ENCODE assay signal across 7 cellular contexts in genomic region chr2:19746611-19747309, GRCh38.
DNase-seq lines count a peak whose midpoint lies in the region; ATAC-seq and TF ChIP-seq lines count a peak whose summit lies in the region.

No MANE protein-coding gene starts in this region.

- peak; percentile 19 for DNase-seq in GM10266 (ENCODE audit: extremely low spot score)
- DNase-seq in LoVo (ENCODE audit: low spot score) = peak; percentile 3
- peak in 1 of 2 donors; percentile 39 for DNase-seq in cardiac fibroblast (ENCODE audit: low read depth in 2 of 2)
- DNase-seq in neuronal stem cell (ENCODE audit: low spot score) = peak; percentile 27
- DNase-seq in posterior cingulate gyrus = no peak

- TF ChIP-seq CTCF in GM10266 (IDR thresholded peaks at IDR 0.05; ENCODE audit: control insufficient read depth, insufficient read depth, low read depth, missing control alignments) (no peak), cardiac fibroblast (IDR thresholded peaks at IDR 0.05; ENCODE audit: low read depth, low read length) (peak; percentile 30)

- no peaks in the 10 kb centered on the region for H3K36me3 ChIP-seq in neuronal stem cell (replicated peaks in 1 of 2; ENCODE audit: control insufficient read depth in 2 of 2, insufficient read depth in 2 of 2, low read length in 2 of 2)

- no peak overlapping the region for H2BK5ac ChIP-seq in neuronal stem cell (ENCODE audit: low read length)

- peaks cover 0 to 3% (median 0%) of the 10 kb centered on the region in 3 experiments for H3K27me3 ChIP-seq in neuronal stem cell (ENCODE audit: control insufficient read depth in 3 of 3, insufficient read depth in 3 of 3, low read depth in 1 of 3, low read length in 3 of 3)

- H3K4me1 ChIP-seq in neuronal stem cell (ENCODE audit: control insufficient read depth in 2 of 2, insufficient read depth in 1 of 2, low read depth in 1 of 2, low read length in 2 of 2) = peaks cover 0 to 2% of the 10 kb centered on the region in 2 donors

- H4K8ac ChIP-seq in neuronal stem cell (ENCODE audit: low read depth, low read length) = no peak overlapping the region

- H3K79me1 ChIP-seq in neuronal stem cell (ENCODE audit: low read depth, low read length) = no peaks in the 10 kb centered on the region

- H2BK15ac ChIP-seq in neuronal stem cell (ENCODE audit: low read length) = no peak overlapping the region

- H2AFZ ChIP-seq in neuronal stem cell (ENCODE audit: low read length) = no peak overlapping the region

- H2BK120ac ChIP-seq in neuronal stem cell (ENCODE audit: low read depth, low read length) = no peak overlapping the region

- H3K9me3 ChIP-seq in neuronal stem cell (replicated peaks in 1 of 2; ENCODE audit: control insufficient read depth in 2 of 2, insufficient read depth in 1 of 2, low read depth in 1 of 2, low read length in 2 of 2) = no peaks in the 10 kb centered on the region

- no CpG with 5 or more reads among the region's 13 CpGs for WGBS in neuronal stem cell (ENCODE audit: extremely low coverage in 2 of 2, insufficient read length in 2 of 2, insufficient replicate concordance in 1 of 2), 2 donors

- H2BK12ac ChIP-seq in neuronal stem cell (ENCODE audit: low read length) = no peak overlapping the region

- H3K4me3 ChIP-seq in cardiac fibroblast (replicated peaks in 1 of 2; ENCODE audit: low read depth in 2 of 2, low read length in 2 of 2) (no peak overlapping the region), neuronal stem cell (ENCODE audit: low read length in 2 of 2) (no peak overlapping the region)

- no peak for ATAC-seq in GM18873 (IDR thresholded peaks at IDR 0.05; ENCODE audit: low FRiP score, unreplicated experiment)
- no peak for ATAC-seq in HG03045 (IDR thresholded peaks at IDR 0.05; ENCODE audit: unreplicated experiment)

- no peak overlapping the region for H3K4ac ChIP-seq in neuronal stem cell (ENCODE audit: low read length)

- H3K18ac ChIP-seq in neuronal stem cell (ENCODE audit: low read length) = peak overlapping the region; percentile 46

- intact Hi-C loops in posterior cingulate gyrus (cut with DNase I) = no loop called here

- no peak overlapping the region for H4K91ac ChIP-seq in neuronal stem cell (ENCODE audit: low read depth, low read length, poor library complexity)

- H3K9ac ChIP-seq in neuronal stem cell (ENCODE audit: low read depth, low read length, poor library complexity) = no peak overlapping the region

- H2AK5ac ChIP-seq in neuronal stem cell (ENCODE audit: low read depth, low read length) = peak overlapping the region; percentile 12

- H3K4me2 ChIP-seq in neuronal stem cell (ENCODE audit: insufficient read depth, low read length, poor library complexity, severe bottlenecking) = no peak overlapping the region

- no peak overlapping the region for H3K27ac ChIP-seq in neuronal stem cell (replicated peaks; ENCODE audit: low read length)

- H3K23ac ChIP-seq in neuronal stem cell (ENCODE audit: low read depth, low read length, poor library complexity) = no peak overlapping the region

- H3K14ac ChIP-seq in neuronal stem cell (ENCODE audit: low read length) = no peak overlapping the region

Comparison
In these comparisons a context has a peak if more than half of its experiments do, and no peak if none do; other contexts are left out.
1. DNase-seq: peak in GM10266 (single experiment), LoVo (single experiment) and neuronal stem cell (single experiment); none in posterior cingulate gyrus (0 of 10).